Comparison of ENCODE assay signal across 20 cellular contexts in the genomic region with DNA sequence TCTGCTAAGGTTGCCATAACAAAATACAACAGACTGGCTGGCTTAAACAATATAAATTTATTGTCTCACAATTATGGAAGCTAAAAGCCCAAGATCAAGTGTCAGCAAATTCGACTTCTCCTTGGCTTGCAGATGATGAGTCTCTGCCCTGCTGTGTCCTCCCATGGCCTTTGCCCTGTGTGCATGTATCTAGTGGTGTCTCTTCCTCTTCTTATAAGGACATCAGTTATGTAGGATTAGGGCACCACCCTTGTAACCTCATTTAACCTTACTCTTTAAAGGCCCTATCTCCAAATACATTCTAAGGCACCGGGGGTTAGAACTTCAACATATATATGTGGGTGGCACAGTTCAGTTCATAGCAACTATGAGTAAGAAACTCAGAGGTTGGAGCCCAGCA.
"Had no signal": no experiment of that assay in that cellular context is flagged by ENCODE, and none has a peak within 500 bp of the region (broad histone marks: within the 10 kb centered on the region; RNA-seq: fewer than 3 reads in every experiment).

No MANE protein-coding gene starts in this region.

- H3K36me3 ChIP-seq: cardiac muscle cell, heart left ventricle, tibial artery had no signal

- H3K4me1 Mint-ChIP-seq: neural crest cell had no signal

- DNase-seq: activated CD4-positive, alpha-beta T cell treated with anti-CD3 and anti-CD28 coated beads, Interleukin-2, amount 10 ng/mL, durations not matched to agents 7 days and 5 days; activated CD8-positive, alpha-beta T cell treated with anti-CD3 and anti-CD28 coated beads for 36 hours; activated gamma-delta T cell treated with Interleukin-2 at 50 U/mL for 16 hours; activated T-cell treated with anti-CD3 and anti-CD28 coated beads, Interleukin-2, amount 50 U/mL, for 1 hour; anterior cingulate cortex; cortex of kidney; posterior cingulate gyrus; stimulated activated CD4-positive, alpha-beta T cell treated with anti-CD3 and anti-CD28 coated beads, Interleukin-4, amount 100 ng/mL, for 24 hours; stimulated activated naive CD8-positive, alpha-beta T cell treated with anti-CD3 and anti-CD28 coated beads, Interleukin-15, amount 100 ng/mL, for 72 hours; T-helper 9 cell; tibial artery had no signal

- H3K27me3 Mint-ChIP-seq: activated CD4-positive, alpha-beta T cell treated with anti-CD3 and anti-CD28 coated beads, Interleukin-2, amount 10 ng/mL, durations not matched to agents 7 days and 5 days; activated CD8-positive, alpha-beta T cell treated with anti-CD3 and anti-CD28 coated beads for 36 hours; activated naive CD4-positive, alpha-beta T cell treated with anti-CD3 and anti-CD28 coated beads, Interleukin-2, amount 50 U/mL, for 24 hours; memory B cell; stimulated activated naive CD8-positive, alpha-beta T cell treated with anti-CD3 and anti-CD28 coated beads, Interleukin-15, amount 100 ng/mL, for 72 hours had no signal

- H3K27ac Mint-ChIP-seq: activated CD4-positive, alpha-beta T cell treated with anti-CD3 and anti-CD28 coated beads, Interleukin-2, amount 10 ng/mL, durations not matched to agents 7 days and 5 days; activated CD8-positive, alpha-beta T cell treated with anti-CD3 and anti-CD28 coated beads for 36 hours; activated naive CD4-positive, alpha-beta T cell treated with anti-CD3 and anti-CD28 coated beads, Interleukin-2, amount 50 U/mL, for 24 hours; memory B cell; stimulated activated naive CD8-positive, alpha-beta T cell treated with anti-CD3 and anti-CD28 coated beads, Interleukin-15, amount 100 ng/mL, for 72 hours had no signal

- H3K27ac ChIP-seq: body of pancreas, cardiac muscle cell, epithelial cell of prostate, heart left ventricle, tibial artery, VCaP had no signal

- H3K4me3 Mint-ChIP-seq: activated CD4-positive, alpha-beta T cell treated with anti-CD3 and anti-CD28 coated beads, Interleukin-2, amount 10 ng/mL, durations not matched to agents 7 days and 5 days; activated CD8-positive, alpha-beta T cell treated with anti-CD3 and anti-CD28 coated beads for 36 hours; activated naive CD4-positive, alpha-beta T cell treated with anti-CD3 and anti-CD28 coated beads, Interleukin-2, amount 50 U/mL, for 24 hours; memory B cell; neural crest cell; stimulated activated naive CD8-positive, alpha-beta T cell treated with anti-CD3 and anti-CD28 coated beads, Interleukin-15, amount 100 ng/mL, for 72 hours had no signal

- H3K4me3 ChIP-seq: body of pancreas, cardiac muscle cell, heart left ventricle, tibial artery had no signal

- H3K27me3 ChIP-seq: body of pancreas, cardiac muscle cell, heart left ventricle, tibial artery had no signal

- H3K9me3 Mint-ChIP-seq: activated naive CD4-positive, alpha-beta T cell treated with anti-CD3 and anti-CD28 coated beads, Interleukin-2, amount 50 U/mL, for 24 hours had no signal

- H3K9me3 ChIP-seq: body of pancreas, heart left ventricle, tibial artery had no signal

- H3K4me1 ChIP-seq: body of pancreas, heart left ventricle, tibial artery had no signal

- ATAC-seq: activated CD4-positive, CD25-positive, alpha-beta regulatory T cell treated with anti-CD3 and anti-CD28 coated beads, Interleukin-2, amount 50 U/mL, for 24 hours; activated CD8-positive, alpha-beta T cell treated with anti-CD3 and anti-CD28 coated beads for 36 hours; body of pancreas; heart left ventricle; stimulated activated naive CD8-positive, alpha-beta T cell treated with anti-CD3 and anti-CD28 coated beads, Interleukin-15, amount 100 ng/mL, for 72 hours had no signal
